13 cellular contexts compared by ENCODE assay signal in genomic region chr7:79420464-79420863, GRCh38. TPM values are rescaled to one million over a fixed set of nuclear protein-coding genes. Genes with fewer than 3 reads are reported as not detected.
DNase-seq lines count a peak whose midpoint lies in the region; ATAC-seq lines count a peak whose summit lies in the region.
"Had no signal": no experiment of that assay in that cellular context is flagged by ENCODE, and none has a peak within 500 bp of the region (broad histone marks: within the 10 kb centered on the region; RNA-seq: fewer than 3 reads in every experiment).

No MANE protein-coding gene starts in this region.

- no peaks in the 10 kb centered on the region for H3K36me3 ChIP-seq in ACC112 (ENCODE audit: insufficient read depth, low read length)
- H3K36me3 ChIP-seq: esophagus squamous epithelium had no signal

- no peak overlapping the region for H2AFZ ChIP-seq in ACC112 (ENCODE audit: low read length, unreplicated experiment)

- H3K27ac ChIP-seq in ACC112 (ENCODE audit: low read depth, low read length): peak overlapping the region; percentile 25; the same call in 1 of the 2 replicates

- no peaks in the 10 kb centered on the region for H3K79me2 ChIP-seq in ACC112 (ENCODE audit: control insufficient read depth, insufficient read depth, low read length, unreplicated experiment)

- no peak overlapping the region for H3K4me3 ChIP-seq in ACC112 (ENCODE audit: low read depth, low read length)
- H3K4me3 ChIP-seq: esophagus squamous epithelium had no signal

- peak; percentile 81 for DNase-seq in HT1080 (ENCODE audit: low read depth)
- DNase-seq in brain pericyte (ENCODE audit: low read depth, low spot score): peak; percentile 90
- peak; percentile 81 for DNase-seq in kidney tubule cell (ENCODE audit: low spot score)
- DNase-seq in NCI-H187 (lab: John Stamatoyannopoulos, UW): no peak
- DNase-seq in nucleus accumbens (lab: John Stamatoyannopoulos, UW): no peak
- DNase-seq: activated effector memory CD4-positive, alpha-beta T cell treated with Interleukin-2 at 50 U/mL for 16 hours; CD4-positive, alpha-beta memory T cell; esophagus squamous epithelium; naive B cell; NCI-H446 treated with DMSO at 0.1 percent for 48 hours had no signal

- peaks cover 11% of the 10 kb centered on the region for H3K4me1 ChIP-seq in ACC112 (ENCODE audit: control insufficient read depth, insufficient read depth, low read length, unreplicated experiment)
- H3K4me1 ChIP-seq: esophagus squamous epithelium had no signal

- no peak for ATAC-seq in GM21619 (IDR thresholded peaks at IDR 0.05; ENCODE audit: unreplicated experiment)
- no peak for ATAC-seq in GM18909 (IDR thresholded peaks at IDR 0.05; ENCODE audit: poor library complexity, unreplicated experiment)

- no peaks in the 10 kb centered on the region for H3K27me3 ChIP-seq in ACC112 (ENCODE audit: insufficient read depth, low read length)
- H3K27me3 ChIP-seq: esophagus squamous epithelium had no signal

RNA-seq across cellular contexts. Expression of gene MAGI2, which starts 33.0 kb away (rescaled TPM):
- 0.39 and 0.84 TPM in 2 replicates for total RNA-seq in HT1080 (2014; rRNA removed; shearing (Covaris generic))
- polyA plus RNA-seq in HT1080 (2015; cell fraction: cytosol; rRNA removed): 0.67 and 0.73 TPM in 2 replicates
- 1.5 and 1.6 TPM in 2 replicates for polyA plus RNA-seq in HT1080 (2015; cell fraction: nucleus; rRNA removed)
- polyA plus RNA-seq: CD4-positive, alpha-beta memory T cell had no signal

Comparison
In these comparisons a context has a peak if more than half of its experiments do, and no peak if none do; other contexts are left out.
1. DNase-seq: peak in HT1080 (single experiment), brain pericyte (single experiment) and kidney tubule cell (single experiment); none in NCI-H187 (0 of 2) and nucleus accumbens (0 of 56).